19 cellular contexts compared by ENCODE assay signal in the genomic region with DNA sequence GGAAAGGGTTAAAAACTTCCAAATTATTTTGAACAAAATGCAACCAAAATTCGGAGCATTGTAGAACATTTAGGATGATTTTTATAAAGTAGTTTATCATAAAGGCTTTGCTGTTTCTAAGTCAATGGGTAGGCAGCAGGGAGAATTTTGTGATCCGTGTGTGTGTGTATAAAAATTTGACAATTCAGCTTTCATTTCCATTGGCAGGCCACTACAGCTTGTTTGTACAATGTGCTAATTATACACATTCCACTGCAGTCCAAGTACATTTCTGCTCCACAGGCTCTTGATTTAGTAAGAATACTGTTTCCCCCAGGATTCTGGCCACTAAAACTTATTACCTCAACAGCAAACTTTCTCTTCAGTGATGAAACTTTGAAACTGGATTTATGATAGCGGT.
DNase-seq lines count a peak whose midpoint lies in the region; ATAC-seq and TF ChIP-seq lines count a peak whose summit lies in the region.
"Had no signal": no experiment of that assay in that cellular context is flagged by ENCODE, and none has a peak within 500 bp of the region (broad histone marks: within the 10 kb centered on the region; RNA-seq: fewer than 3 reads in every experiment).

No MANE protein-coding gene starts in this region.

- peaks cover 8% of the 10 kb centered on the region for H3K9me3 Mint-ChIP-seq in nephron progenitor cell
- peaks cover 0 to 3% (median 0%) of the 10 kb centered on the region in 11 donors for H3K9me3 Mint-ChIP-seq in naive thymus-derived CD4-positive, alpha-beta T cell

- intact Hi-C loops in Right ventricle myocardium superior (cut with DNase I) (no loop called here), heart left ventricle (cut with DNase I) (loop anchor here in 1 of 10 donors (5.0 kb wide), 1 partner anchor 93 kb away; no protein-coding TSS in a partner anchor)
- intact Hi-C loops in naive thymus-derived CD4-positive, alpha-beta T cell (cut with micrococcal nuclease): no loop called here

- no peak overlapping the region for H3K4me3 Mint-ChIP-seq in nephron progenitor cell
- H3K4me3 Mint-ChIP-seq in naive thymus-derived CD4-positive, alpha-beta T cell: no peak overlapping the region
- H3K4me3 Mint-ChIP-seq: CD14-positive monocyte, H9 had no signal

- peak overlapping the region; percentile 29 for H3K27ac Mint-ChIP-seq in nephron progenitor cell
- H3K27ac Mint-ChIP-seq in naive thymus-derived CD4-positive, alpha-beta T cell: no peak overlapping the region
- H3K27ac Mint-ChIP-seq: CD14-positive monocyte, H9 had no signal

- H3K4me1 ChIP-seq in heart left ventricle: peaks cover 0 to 21% (median 10%) of the 10 kb centered on the region in 12 donors
- H3K4me1 ChIP-seq in naive thymus-derived CD4-positive, alpha-beta T cell (ENCODE audit: control insufficient read depth in 2 of 2, insufficient read depth in 2 of 2, low read length in 2 of 2): no peaks in the 10 kb centered on the region

- ATAC-seq in Right ventricle myocardium superior (ENCODE audit: poor library complexity) (peak; percentile 75), heart left ventricle (no peak), GM21717 (IDR thresholded peaks at IDR 0.05; ENCODE audit: unreplicated experiment) (no peak)
- ATAC-seq in naive thymus-derived CD4-positive, alpha-beta T cell: no peak

- peaks cover 10% of the 10 kb centered on the region for H3K27me3 Mint-ChIP-seq in nephron progenitor cell (ENCODE audit: low read depth, poor library complexity)
- H3K27me3 Mint-ChIP-seq in naive thymus-derived CD4-positive, alpha-beta T cell: peaks cover 0 to 6% (median 4%) of the 10 kb centered on the region in 5 donors

- POLR2A ChIA-PET in naive thymus-derived CD4-positive, alpha-beta T cell (lab: Charles Lee): no interaction called here

- no peaks in the 10 kb centered on the region for H3K36me3 Mint-ChIP-seq in nephron progenitor cell (ENCODE audit: low read depth)
- no peaks in the 10 kb centered on the region for H3K36me3 Mint-ChIP-seq in naive thymus-derived CD4-positive, alpha-beta T cell
- H3K36me3 Mint-ChIP-seq: CD14-positive monocyte had no signal

- no peak for TF ChIP-seq POLR2A in heart left ventricle (IDR thresholded peaks at IDR 0.05)

- no peaks in the 10 kb centered on the region for H3K27me3 ChIP-seq in heart left ventricle
- no peaks in the 10 kb centered on the region for H3K27me3 ChIP-seq in naive thymus-derived CD4-positive, alpha-beta T cell (ENCODE audit: control insufficient read depth in 2 of 2, insufficient read depth in 2 of 2, low read length in 2 of 2)
- H3K27me3 ChIP-seq: MG63 had no signal

- H3K4me3 ChIP-seq in heart left ventricle: peak overlapping the region in 3 of 12 donors; percentile 7 to 20 (median 20)
- no peak overlapping the region for H3K4me3 ChIP-seq in naive thymus-derived CD4-positive, alpha-beta T cell (ENCODE audit: low read length)
- H3K4me3 ChIP-seq: MG63, PC-9 had no signal

- CTCF ChIA-PET in naive thymus-derived CD4-positive, alpha-beta T cell (lab: Charles Lee): no interaction called here

- H3K36me3 ChIP-seq in heart left ventricle: no peaks in the 10 kb centered on the region
- H3K36me3 ChIP-seq in naive thymus-derived CD4-positive, alpha-beta T cell (ENCODE audit: control insufficient read depth in 2 of 3, insufficient read depth in 3 of 3, low read length in 3 of 3): no peaks in the 10 kb centered on the region
- H3K36me3 ChIP-seq: MG63 had no signal

- H3K9me3 ChIP-seq in heart left ventricle: no peaks in the 10 kb centered on the region
- H3K9me3 ChIP-seq in naive thymus-derived CD4-positive, alpha-beta T cell (ENCODE audit: control insufficient read depth in 2 of 3, low read length in 3 of 3): no peaks in the 10 kb centered on the region
- H3K9me3 ChIP-seq: MG63 had no signal

- DNase-seq in Right ventricle myocardium superior: no peak
- DNase-seq in heart left ventricle: no peak
- peak; percentile 59 for DNase-seq in fibroblast of gingiva (ENCODE audit: low read depth)
- DNase-seq in nephron progenitor cell: no peak
- DNase-seq in NCI-H2227 (lab: John Stamatoyannopoulos, UW; ENCODE audit: unreplicated experiment): no peak
- DNase-seq in naive thymus-derived CD4-positive, alpha-beta T cell: no peak
- DNase-seq in AML-193 (lab: John Stamatoyannopoulos, UW): no peak
- DNase-seq: 8988T, COR-L47, DMS153, H9, MG63, NCI-H1105, NCI-H187, NCI-H446 treated with DMSO at 0.1 percent for 48 hours, NCI-H774, PC-9 had no signal

- peaks cover 18% of the 10 kb centered on the region for H3K4me1 Mint-ChIP-seq in nephron progenitor cell
- no peaks in the 10 kb centered on the region for H3K4me1 Mint-ChIP-seq in naive thymus-derived CD4-positive, alpha-beta T cell
- H3K4me1 Mint-ChIP-seq: CD14-positive monocyte, H9 had no signal

- TF ChIP-seq CTCF in heart left ventricle (IDR thresholded peaks at IDR 0.05): no peak
- TF ChIP-seq CTCF in nephron progenitor cell (IDR thresholded peaks at IDR 0.05): no peak

- H3K27ac ChIP-seq in heart left ventricle: no peak overlapping the region
- no peak overlapping the region for H3K27ac ChIP-seq in naive thymus-derived CD4-positive, alpha-beta T cell (ENCODE audit: low read depth, low read length)
- H3K27ac ChIP-seq: PC-9 had no signal

- WGBS in heart left ventricle, 4 donors: 76 to 83% (median 77%) methylated on average over 3 of the region's 3 CpGs
